In genomic region chr13:20843177-20843576, GRCh38 we compare ENCODE assay signal across 21 cellular contexts. TPM values are rescaled to one million over a fixed set of nuclear protein-coding genes. Genes with fewer than 3 reads are reported as not detected.
A peak's percentile ranks its signal among the peaks of the same experiment; 100 is the strongest.
DNase-seq lines count a peak whose midpoint lies in the region; ATAC-seq, FAIRE-seq and TF ChIP-seq lines count a peak whose summit lies in the region.
"Had no signal": no experiment of that assay in that cellular context is flagged by ENCODE, and none has a peak within 500 bp of the region (broad histone marks: within the 10 kb centered on the region; RNA-seq: fewer than 3 reads in every experiment).

No MANE protein-coding gene starts in this region.

- no peaks in the 10 kb centered on the region for H3K27me3 Mint-ChIP-seq in neural progenitor cell (ENCODE audit: insufficient read depth, low read depth)

- no peaks in the 10 kb centered on the region; the same call in 1 of the 2 replicates for H3K9me1 ChIP-seq in IMR-90 (ENCODE audit: insufficient read depth, low read length)

- no peak overlapping the region for H3K4me3 Mint-ChIP-seq in neural progenitor cell

- no peak for TF ChIP-seq CTCF in IMR-90 (conservative IDR thresholded peaks at IDR 0.05; ENCODE audit: low read depth, low read length)
- no peak for TF ChIP-seq CTCF in neural progenitor cell (IDR thresholded peaks at IDR 0.05)

- H2BK120ac ChIP-seq in IMR-90 (ENCODE audit: low read depth, low read length) = no peak overlapping the region

- no peak overlapping the region for H3K4me2 ChIP-seq in IMR-90 (ENCODE audit: low read depth, low read length)
- no peak overlapping the region for H3K4me2 ChIP-seq in neural progenitor cell
- H3K4me2 ChIP-seq: smooth muscle cell had no signal

- no peak overlapping the region for H2BK15ac ChIP-seq in IMR-90 (ENCODE audit: low read depth, low read length)

- DNase-seq in IMR-90 = peak; percentile 18
- peak; percentile 41 for DNase-seq in astrocyte of the hippocampus (ENCODE audit: low read depth, low spot score)
- DNase-seq in frontal cortex (ENCODE audit: low spot score in 2 of 2) = no peak
- no peak for DNase-seq in neural progenitor cell (ENCODE audit: low spot score)
- no peak for DNase-seq in effector CD8-positive, alpha-beta T cell (lab: John Stamatoyannopoulos, UW)
- no peak for DNase-seq in NCI-H748 (lab: John Stamatoyannopoulos, UW; ENCODE audit: unreplicated experiment)
- no peak for DNase-seq in activated CD4-positive, alpha-beta T cell treated with anti-CD3 and anti-CD28 coated beads, Interleukin-2, amount 50 U/mL, for 1 hour
- DNase-seq: AML-193; COR-L47; lower lobe of right lung; NCI-H146; OCI-M1; ovary; stimulated activated CD8-positive, alpha-beta memory T cell treated with anti-CD3 and anti-CD28 coated beads, Interleukin-4, amount 100 ng/mL, for 48 hours had no signal

- TF ChIP-seq RAD21 in IMR-90 (IDR thresholded peaks at IDR 0.05; ENCODE audit: low read length) = no peak

- H3K27ac Mint-ChIP-seq in neural progenitor cell = peak overlapping the region; percentile 61

- FAIRE-seq in frontal cortex (lab: Jason Lieb, UNC) = peak; percentile 17
- FAIRE-seq: GM19239, H1 had no signal

- POLR2A ChIA-PET in IMR-90 (lab: Charles Lee; ENCODE audit: unreplicated experiment) = no interaction called here

- ATAC-seq in IMR-90 (ENCODE audit: low read depth) (no peak), HG03565 (IDR thresholded peaks at IDR 0.05; ENCODE audit: unreplicated experiment) (no peak)
- ATAC-seq: activated CD4-positive, CD25-positive, alpha-beta regulatory T cell treated with anti-CD3 and anti-CD28 coated beads, Interleukin-2, amount 50 U/mL, for 24 hours had no signal

- peaks cover 23% of the 10 kb centered on the region for H3K79me2 ChIP-seq in neural progenitor cell (ENCODE audit: low read depth)

- no peak overlapping the region for H2BK20ac ChIP-seq in IMR-90 (ENCODE audit: low read depth, low read length)

- no peak overlapping the region for H2AK9ac ChIP-seq in IMR-90 (replicated peaks; ENCODE audit: low read depth, low read length, poor library complexity)

- H4K20me1 ChIP-seq in IMR-90 (ENCODE audit: insufficient read depth, low read length) (no peaks in the 10 kb centered on the region), neural progenitor cell (ENCODE audit: low read depth) (peaks cover 3% of the 10 kb centered on the region)

- H3K36me3 ChIP-seq in IMR-90 (ENCODE audit: control insufficient read depth, insufficient read depth, low read length) = peaks cover 10% of the 10 kb centered on the region; the same call in 1 of the 2 replicates
- peaks cover 6% of the 10 kb centered on the region for H3K36me3 ChIP-seq in neural progenitor cell
- H3K36me3 ChIP-seq: ovary had no signal

- peaks cover 10% of the 10 kb centered on the region for H3K36me3 Mint-ChIP-seq in neural progenitor cell

- H3K4ac ChIP-seq in IMR-90 (ENCODE audit: low read depth, low read length) = no peak overlapping the region

- H3K79me1 ChIP-seq in IMR-90 (ENCODE audit: low read depth in 1 of 2, low read length in 2 of 2) = peaks cover 6% of the 10 kb centered on the region in 2 experiments; a peak in 2 of 4 replicates

- H3K4me1 Mint-ChIP-seq in neural progenitor cell = peaks cover 22% of the 10 kb centered on the region

- no peaks in the 10 kb centered on the region for H3K27me3 ChIP-seq in IMR-90 (ENCODE audit: control insufficient read depth, insufficient read depth, low read length)
- H3K27me3 ChIP-seq in neural progenitor cell = no peaks in the 10 kb centered on the region
- H3K27me3 ChIP-seq: ovary, SJSA1, suprapubic skin had no signal

- H3K9me3 ChIP-seq in IMR-90 (ENCODE audit: control insufficient read depth, insufficient read depth, low read length) (no peaks in the 10 kb centered on the region), neural progenitor cell (ENCODE audit: low read depth) (no peaks in the 10 kb centered on the region)
- H3K9me3 ChIP-seq: lower lobe of right lung, ovary, SJSA1, suprapubic skin had no signal

- H3K18ac ChIP-seq in IMR-90 (ENCODE audit: low read depth, low read length) = no peak overlapping the region

- dilution Hi-C loops in IMR-90 (cut with HindIII; ENCODE audit: low sequenced_read_pairs, unreplicated experiment) = loop anchor here (10.0 kb wide), 1 partner anchor 648 kb away; the partner anchor contains the start of gene GJB2

- H3K23ac ChIP-seq in IMR-90 (ENCODE audit: low read depth, low read length) = no peak overlapping the region

- H4K5ac ChIP-seq in IMR-90 (ENCODE audit: low read depth, low read length) = no peak overlapping the region

- no CpG with 5 or more reads among the region's 5 CpGs for WGBS in IMR-90 (ENCODE audit: extremely low coverage in 2 of 2, insufficient read length in 1 of 2), 2 experiments

- intact Hi-C loops in IMR-90 (cut with micrococcal nuclease) = loop anchor here (5.0 kb wide), 1 partner anchor 59 kb away; the partner anchor contains the start of gene XPO4

- no peak overlapping the region for H3K56ac ChIP-seq in IMR-90 (ENCODE audit: extremely low read depth, insufficient read depth, low read length)

- no TSS peak for BruUV-seq in IMR-90 (replicated peaks; lab: Mats Ljungman, UMichigan)

- CTCF ChIA-PET in IMR-90 (lab: Yijun Ruan, JAX) = no interaction called here

- no peak overlapping the region for H4K8ac ChIP-seq in IMR-90 (ENCODE audit: low read depth in 2 of 2, low read length in 2 of 2)

- H3F3A ChIP-seq in neural progenitor cell (ENCODE audit: low read depth) = no peaks in the 10 kb centered on the region

- H3K9ac ChIP-seq in IMR-90 (ENCODE audit: low read depth, low read length) (no peak overlapping the region), neural progenitor cell (no peak overlapping the region)

- no peak for TF ChIP-seq POLR2A in IMR-90 (IDR thresholded peaks at IDR 0.05; ENCODE audit: low read depth, low read length)

- H3K14ac ChIP-seq in IMR-90 (replicated peaks; ENCODE audit: low read depth, low read length) = no peak overlapping the region

- no peak overlapping the region for H3K27ac ChIP-seq in IMR-90 (ENCODE audit: insufficient read depth, low read length)
- H3K27ac ChIP-seq in neural progenitor cell = no peak overlapping the region
- H3K27ac ChIP-seq: lower lobe of right lung, ovary, SJSA1, suprapubic skin had no signal

- H2AFZ ChIP-seq in IMR-90 (replicated peaks; ENCODE audit: low read length, poor library complexity) (no peak overlapping the region), neural progenitor cell (replicated peaks) (no peak overlapping the region)

- H4K91ac ChIP-seq in IMR-90 (ENCODE audit: insufficient read depth, low read depth, low read length) = no peak overlapping the region

- no peaks in the 10 kb centered on the region for H3K9me3 Mint-ChIP-seq in neural progenitor cell

- no peak overlapping the region for H2AK5ac ChIP-seq in IMR-90 (ENCODE audit: low read depth, low read length)

- no peak overlapping the region for H3K4me3 ChIP-seq in IMR-90 (ENCODE audit: insufficient read depth, low read depth, low read length)
- H3K4me3 ChIP-seq in neural progenitor cell = no peak overlapping the region
- H3K4me3 ChIP-seq: lower lobe of right lung, ovary, SJSA1, smooth muscle cell, suprapubic skin had no signal

- no peak overlapping the region for H2BK5ac ChIP-seq in IMR-90 (ENCODE audit: low read depth, low read length, poor library complexity, severe bottlenecking)

- H3K4me1 ChIP-seq in IMR-90 (ENCODE audit: control insufficient read depth, insufficient read depth, low read length) = 0 out of 2 replicates have a peak, but pooled peaks cover 2% of the 10 kb centered on the region
- H3K4me1 ChIP-seq in neural progenitor cell = no peaks in the 10 kb centered on the region
- H3K4me1 ChIP-seq: suprapubic skin had no signal

- in situ Hi-C loops in IMR-90 (cut with MboI; ENCODE audit: low sequenced_read_pairs) = loop anchor here (25.0 kb wide), 1 partner anchor 656 kb away; the partner anchor contains the start of gene GJB2

TF ChIP-seq in IMR-90, 13 proteins besides CTCF, POLR2A, EP300 and RAD21:
- TF ChIP-seq NFE2L2 (IDR thresholded peaks at IDR 0.05; ENCODE audit: low read depth, low read length) (no peak), SMC3 (IDR thresholded peaks at IDR 0.05; ENCODE audit: low read depth, low read length) (no peak), MXI1 (IDR thresholded peaks at IDR 0.05; ENCODE audit: borderline replicate concordance, low read depth, low read length) (no peak), RCOR1 (IDR thresholded peaks at IDR 0.05; ENCODE audit: insufficient replicate concordance, low read length) (no peak), CHD1 (IDR thresholded peaks at IDR 0.05; ENCODE audit: low read depth, low read length) (no peak), FOS (IDR thresholded peaks at IDR 0.05; ENCODE audit: low read depth, low read length) (no peak), RFX5 (IDR thresholded peaks at IDR 0.05; ENCODE audit: low read depth, low read length) (no peak), MAFK (IDR thresholded peaks at IDR 0.05; ENCODE audit: low read depth, low read length) (no peak), BHLHE40 (IDR thresholded peaks at IDR 0.05; ENCODE audit: low read depth, low read length) (no peak), MAZ (IDR thresholded peaks at IDR 0.05; ENCODE audit: borderline replicate concordance, low read depth, low read length) (no peak), CEBPB (IDR thresholded peaks at IDR 0.05; ENCODE audit: low read depth, low read length) (no peak)
- TF ChIP-seq, protein P1, sequence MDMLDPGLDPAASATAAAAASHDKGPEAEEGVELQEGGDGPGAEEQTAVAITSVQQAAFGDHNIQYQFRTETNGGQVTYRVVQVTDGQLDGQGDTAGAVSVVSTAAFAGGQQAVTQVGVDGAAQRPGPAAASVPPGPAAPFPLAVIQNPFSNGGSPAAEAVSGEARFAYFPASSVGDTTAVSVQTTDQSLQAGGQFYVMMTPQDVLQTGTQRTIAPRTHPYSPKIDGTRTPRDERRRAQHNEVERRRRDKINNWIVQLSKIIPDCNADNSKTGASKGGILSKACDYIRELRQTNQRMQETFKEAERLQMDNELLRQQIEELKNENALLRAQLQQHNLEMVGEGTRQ (IDR thresholded peaks at IDR 0.05; ENCODE audit: low read depth, low read length) = no peak
- TF ChIP-seq, protein P2, sequence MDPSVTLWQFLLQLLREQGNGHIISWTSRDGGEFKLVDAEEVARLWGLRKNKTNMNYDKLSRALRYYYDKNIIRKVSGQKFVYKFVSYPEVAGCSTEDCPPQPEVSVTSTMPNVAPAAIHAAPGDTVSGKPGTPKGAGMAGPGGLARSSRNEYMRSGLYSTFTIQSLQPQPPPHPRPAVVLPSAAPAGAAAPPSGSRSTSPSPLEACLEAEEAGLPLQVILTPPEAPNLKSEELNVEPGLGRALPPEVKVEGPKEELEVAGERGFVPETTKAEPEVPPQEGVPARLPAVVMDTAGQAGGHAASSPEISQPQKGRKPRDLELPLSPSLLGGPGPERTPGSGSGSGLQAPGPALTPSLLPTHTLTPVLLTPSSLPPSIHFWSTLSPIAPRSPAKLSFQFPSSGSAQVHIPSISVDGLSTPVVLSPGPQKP (IDR thresholded peaks at IDR 0.05; ENCODE audit: borderline replicate concordance, low read depth, low read length) = no peak

RNA-seq across cellular contexts. Expression of gene XPO4, which starts 59.4 kb away (rescaled TPM):
- total RNA-seq in IMR-90 (2012; rRNA removed) (21.1 and 25.3 TPM in 2 replicates), frontal cortex (24.5 TPM), neural progenitor cell (ENCODE audit: low replicate concordance) (32.4 and 44.9 TPM in 2 replicates)
- 3.8 and 5.0 TPM in 2 replicates for polyA plus RNA-seq in IMR-90 (2012; rRNA removed)
- polyA plus RNA-seq in IMR-90 (2012; cell fraction: cytosol; rRNA removed) = 0.67 and 0.95 TPM in 2 replicates
- 1.1 and 10.1 TPM in 2 replicates for polyA plus RNA-seq in IMR-90 (2012; cell fraction: nucleus; rRNA removed; ENCODE audit: low replicate concordance)

Comparison
In these comparisons a context has a peak if more than half of its experiments do, and no peak if none do; other contexts are left out.
1. DNase-seq: peak in IMR-90 (single experiment) and astrocyte of the hippocampus (single experiment); none in frontal cortex (0 of 2), neural progenitor cell (single experiment), effector CD8-positive, alpha-beta T cell (single experiment), NCI-H748 (single experiment) and activated CD4-positive, alpha-beta T cell treated with anti-CD3 and anti-CD28 coated beads, Interleukin-2, amount 50 U/mL, for 1 hour (single experiment).